8 cellular contexts compared by ENCODE assay signal in genomic region chr5:151523335-151523734, GRCh38.
A peak's percentile ranks its signal among the peaks of the same experiment; 100 is the strongest.
DNase-seq lines count a peak whose midpoint lies in the region; ATAC-seq and TF ChIP-seq lines count a peak whose summit lies in the region.

No MANE protein-coding gene starts in this region.

- no peak overlapping the region for H3K4me3 ChIP-seq in BJ (ENCODE audit: low read depth, low read length)
- H3K4me3 ChIP-seq in fibroblast of mammary gland (ENCODE audit: control insufficient read depth, low read depth, low read length): no peak overlapping the region

- H3K27me3 ChIP-seq in BJ (ENCODE audit: control insufficient read depth, insufficient read depth, low read length): no peaks in the 10 kb centered on the region

- POLR2A ChIA-PET in BJ (lab: Charles Lee): no interaction called here

- ATAC-seq in GM18498 (IDR thresholded peaks at IDR 0.05; ENCODE audit: unreplicated experiment) (peak; percentile 89), HG02678 (IDR thresholded peaks at IDR 0.05; ENCODE audit: unreplicated experiment) (peak; percentile 90)

- CTCF ChIA-PET in BJ (lab: Yijun Ruan, JAX): interaction anchor here (0.7 to 2.2 kb wide), 18 partner anchors 9 to 220 kb away, joined by 3 to 16 read pairs (median 4); partner anchors contain the start of gene SLC36A1

- TF ChIP-seq CTCF in BJ (IDR thresholded peaks at IDR 0.05; ENCODE audit: insufficient read depth, low read depth, low read length): peak; percentile 65
- TF ChIP-seq CTCF in VCaP (conservative IDR thresholded peaks at IDR 0.05): peak; percentile 82
- TF ChIP-seq CTCF in fibroblast of mammary gland (conservative IDR thresholded peaks at IDR 0.05; ENCODE audit: control insufficient read depth, insufficient read depth, low read depth, low read length): peak; percentile 86

- no peak for DNase-seq in BJ (ENCODE audit: low read depth)
- peak; percentile 70 for DNase-seq in NAMALWA (ENCODE audit: low spot score)
- peak; percentile 63 for DNase-seq in fibroblast of mammary gland (ENCODE audit: low read depth)
- DNase-seq in pulmonary artery endothelial cell (ENCODE audit: low read depth, low spot score): peak; percentile 5
- DNase-seq in mesenteric fat pad (ENCODE audit: low spot score): no peak

- H3K27ac ChIP-seq in VCaP: no peak overlapping the region

- H3K36me3 ChIP-seq in BJ (ENCODE audit: control insufficient read depth, insufficient read depth, low read length): no peaks in the 10 kb centered on the region

Comparison
In these comparisons a context has a peak if more than half of its experiments do, and no peak if none do; other contexts are left out.
1. DNase-seq: peak in NAMALWA (single experiment), fibroblast of mammary gland (single experiment) and pulmonary artery endothelial cell (single experiment); none in BJ (single experiment) and mesenteric fat pad (single experiment).
2. Peak in every context shown above with its lines, with median percentiles within 50 percentile points of each other: CTCF ChIP-seq.